ENCODE assay signal across 7 cellular contexts in the genomic region with DNA sequence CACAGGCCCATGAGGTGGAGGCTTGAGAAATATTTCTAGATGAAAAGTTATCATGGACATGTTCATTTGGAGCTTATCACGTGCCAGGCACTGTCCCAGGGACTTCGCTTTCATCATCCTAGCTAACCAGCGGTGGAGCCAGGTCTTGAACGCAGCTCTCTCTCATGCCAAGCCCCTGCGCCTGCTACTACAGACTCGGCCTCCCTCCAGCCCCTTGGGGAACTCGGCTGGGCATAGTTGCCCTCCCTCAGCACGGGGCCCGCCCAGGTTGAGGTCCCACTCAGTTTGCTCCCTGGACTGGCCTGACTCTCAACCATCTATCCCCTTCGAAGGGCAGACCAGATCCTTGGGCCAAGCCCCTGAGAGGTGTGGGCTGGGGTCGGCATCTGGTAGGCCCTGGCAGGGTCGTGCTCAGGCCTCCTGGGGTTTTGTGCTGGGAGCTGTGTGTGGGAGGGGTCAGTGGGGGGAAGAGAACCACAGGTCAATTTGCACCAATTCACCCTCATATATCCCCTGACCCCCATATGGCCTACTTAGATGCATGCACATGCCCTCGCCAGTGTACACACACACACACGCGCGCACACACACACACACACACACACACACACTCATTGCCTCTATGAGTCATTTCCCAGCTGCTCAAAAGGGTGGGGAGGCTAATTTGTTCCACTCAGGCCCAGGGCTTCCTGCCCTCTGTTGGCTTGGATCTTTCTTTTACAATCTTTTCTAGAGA. TPM values are rescaled to one million over a fixed set of nuclear protein-coding genes. Genes with fewer than 3 reads are reported as not detected.
DNase-seq lines count a peak whose midpoint lies in the region; ATAC-seq, FAIRE-seq and TF ChIP-seq lines count a peak whose summit lies in the region.
"Had no signal": no experiment of that assay in that cellular context is flagged by ENCODE, and none has a peak within 500 bp of the region (broad histone marks: within the 10 kb centered on the region; RNA-seq: fewer than 3 reads in every experiment).

No MANE protein-coding gene starts in this region.

- no peak overlapping the region for H2AK5ac ChIP-seq in neuronal stem cell (ENCODE audit: low read depth, low read length)

- no peaks in the 10 kb centered on the region for H4K20me1 ChIP-seq in K562 (replicated peaks; ENCODE audit: control insufficient read depth, insufficient read depth, low read length)

- peak overlapping the region; percentile 38; the same call in 1 of the 2 replicates for H2AFZ ChIP-seq in K562 (ENCODE audit: low read depth, low read length)
- H2AFZ ChIP-seq in neuronal stem cell (ENCODE audit: low read length) = no peak overlapping the region

- no peak for TF ChIP-seq POLR2A in K562 (conservative IDR thresholded peaks at IDR 0.05)

- no peak overlapping the region for H4K8ac ChIP-seq in neuronal stem cell (ENCODE audit: low read depth, low read length)

- H3K23ac ChIP-seq in neuronal stem cell (ENCODE audit: low read depth, low read length, poor library complexity) = peak overlapping the region; percentile 25

- no peaks in the 10 kb centered on the region for H3K79me2 ChIP-seq in K562 (ENCODE audit: control insufficient read depth, insufficient read depth, low read length)

- H3K4me2 ChIP-seq in K562 (ENCODE audit: insufficient read depth, low read length) (no peak overlapping the region), neuronal stem cell (ENCODE audit: insufficient read depth, low read length, poor library complexity, severe bottlenecking) (no peak overlapping the region)

- no peaks in the 10 kb centered on the region for H3K79me1 ChIP-seq in neuronal stem cell (ENCODE audit: low read depth, low read length)

- H3K4me3 ChIP-seq in K562 = no peak overlapping the region
- H3K4me3 ChIP-seq in neuronal stem cell (ENCODE audit: low read length in 2 of 2) = no peak overlapping the region

- H3K4me1 Mint-ChIP-seq in mesothelial cell of epicardium = peaks cover 3% of the 10 kb centered on the region

- intact Hi-C loops in K562 (cut with micrococcal nuclease) = loop anchor here (1.0 kb wide), 1 partner anchor 66 kb away; no protein-coding TSS in a partner anchor

- TF ChIP-seq EP300 in K562 (IDR thresholded peaks at IDR 0.05; ENCODE audit: low read length) = 0 out of 2 replicates have a peak, but pooled peaks have one; percentile 15

- H3K14ac ChIP-seq in neuronal stem cell (ENCODE audit: low read length) = peak overlapping the region; percentile 9

- H3K9me3 Mint-ChIP-seq in mesothelial cell of epicardium = peaks cover 13% of the 10 kb centered on the region

- H2BK12ac ChIP-seq in neuronal stem cell (ENCODE audit: low read length) = no peak overlapping the region

- no peak for TF ChIP-seq RAD21 in K562 (CRISPR knock-in tag; conservative IDR thresholded peaks at IDR 0.05 in 1 of 2, IDR thresholded peaks at IDR 0.05 in 1 of 2)

- 33% methylated on average over 12 of the region's 16 CpGs for WGBS in K562 (ENCODE audit: insufficient coverage, low coverage, missing lambda C conversion rate)
- no CpG with 5 or more reads among the region's 16 CpGs for WGBS in neuronal stem cell (ENCODE audit: extremely low coverage in 2 of 2, insufficient read length in 2 of 2, insufficient replicate concordance in 1 of 2), 2 donors

- POLR2A ChIA-PET in K562 (lab: Yijun Ruan, JAX) = interaction anchor here (0.6 to 1.3 kb wide), 3 partner anchors 9 to 243 kb away, joined by 3 to 4 read pairs (median 3); no protein-coding TSS in a partner anchor

- H3K4me3 Mint-ChIP-seq in mesothelial cell of epicardium = no peak overlapping the region

- H4K91ac ChIP-seq in neuronal stem cell (ENCODE audit: low read depth, low read length, poor library complexity) = no peak overlapping the region

- TF ChIP-seq CTCF in K562 (IDR thresholded peaks at IDR 0.05 in 2 of 3, conservative IDR thresholded peaks at IDR 0.05 in 1 of 3; ENCODE audit: insufficient read depth in 2 of 3, low read depth in 1 of 3, low read length in 3 of 3) (0 out of 6 replicates have a peak, but pooled peaks of 1 of the 3 experiments have one; percentile 11), mesothelial cell of epicardium (IDR thresholded peaks at IDR 0.05; ENCODE audit: unreplicated experiment) (no peak)

- H3K27ac Mint-ChIP-seq in mesothelial cell of epicardium = no peak overlapping the region

- no peak overlapping the region for H3K4ac ChIP-seq in neuronal stem cell (ENCODE audit: low read length)

- DNase-seq in activated CD8-positive, alpha-beta memory T cell treated with anti-CD3 and anti-CD28 coated beads for 24 hours = peak; percentile 75
- no peak for DNase-seq in activated CD8-positive, alpha-beta memory T cell treated with anti-CD3 and anti-CD28 coated beads, Interleukin-2, amount 50 U/mL, for 48 hours
- DNase-seq in K562 (ENCODE audit: extremely low read depth in 1 of 4, low spot score in 3 of 4) (peak in 3 of 4 experiments; percentile 48 to 51 (median 48)), neuronal stem cell (ENCODE audit: low spot score) (no peak), mesothelial cell of epicardium (ENCODE audit: low spot score in 2 of 2, unreplicated experiment in 2 of 2) (no peak)

- H3K36me3 ChIP-seq in K562 (ENCODE audit: control insufficient read depth, insufficient read depth, low read length) (no peaks in the 10 kb centered on the region), neuronal stem cell (replicated peaks in 1 of 2; ENCODE audit: control insufficient read depth in 2 of 2, insufficient read depth in 2 of 2, low read length in 2 of 2) (no peaks in the 10 kb centered on the region)

- H3K18ac ChIP-seq in neuronal stem cell (ENCODE audit: low read length) = peak overlapping the region; percentile 65

- H3K4me1 ChIP-seq in K562 (replicated peaks in 1 of 2; ENCODE audit: control insufficient read depth in 2 of 2, insufficient read depth in 2 of 2, low read length in 2 of 2) (peaks cover 7 to 28% of the 10 kb centered on the region in 2 experiments; a peak in 4 of 5 replicates), neuronal stem cell (ENCODE audit: control insufficient read depth in 2 of 2, insufficient read depth in 1 of 2, low read depth in 1 of 2, low read length in 2 of 2) (peaks cover 0 to 11% of the 10 kb centered on the region in 2 donors)

- H2BK5ac ChIP-seq in neuronal stem cell (ENCODE audit: low read length) = no peak overlapping the region

- FAIRE-seq in K562 (lab: Jason Lieb, UNC) = peak; percentile 69
- FAIRE-seq: G401.6 had no signal

- no peak overlapping the region for H3K9ac ChIP-seq in K562 (ENCODE audit: insufficient read depth in 1 of 2, low read depth in 2 of 2, low read length in 2 of 2)
- H3K9ac ChIP-seq in neuronal stem cell (ENCODE audit: low read depth, low read length, poor library complexity) = no peak overlapping the region

- CTCF ChIA-PET in K562 (lab: Yijun Ruan, JAX; ENCODE audit: low intra/inter-chr PET ratio) = no interaction called here

- BruUV-seq in K562 (replicated peaks; lab: Mats Ljungman, UMichigan) = no TSS peak

- H3K27me3 ChIP-seq in K562 (ENCODE audit: control insufficient read depth in 2 of 2, insufficient read depth in 2 of 2, low read length in 2 of 2) (peaks cover 0 to 6% of the 10 kb centered on the region in 2 experiments; a peak in 2 of 5 replicates), neuronal stem cell (ENCODE audit: control insufficient read depth in 3 of 3, insufficient read depth in 3 of 3, low read depth in 1 of 3, low read length in 3 of 3) (peaks cover 0 to 13% (median 0%) of the 10 kb centered on the region in 3 experiments)

- no peaks in the 10 kb centered on the region for H3K9me1 ChIP-seq in K562 (ENCODE audit: control insufficient read depth, insufficient read depth, low read length)

- peak; percentile 71 for ATAC-seq in K562
- ATAC-seq in HG02588 (IDR thresholded peaks at IDR 0.05; ENCODE audit: unreplicated experiment) = no peak

- H3K27ac ChIP-seq in K562 (ENCODE audit: extremely low read depth, low read depth, low read length) (no peak overlapping the region), neuronal stem cell (replicated peaks; ENCODE audit: low read length) (no peak overlapping the region)

- peaks cover under 1% of the 10 kb centered on the region for H3K27me3 Mint-ChIP-seq in mesothelial cell of epicardium (ENCODE audit: low read depth)

- in situ Hi-C loops in K562 (cut with MboI) = no loop called here

- peaks cover 1% of the 10 kb centered on the region for H3K36me3 Mint-ChIP-seq in mesothelial cell of epicardium

- H3K9me3 ChIP-seq in K562 (replicated peaks; ENCODE audit: control insufficient read depth, insufficient read depth, low read depth, low read length) (no peaks in the 10 kb centered on the region; the same call in none of the 2 replicates), neuronal stem cell (replicated peaks in 1 of 2; ENCODE audit: control insufficient read depth in 2 of 2, insufficient read depth in 1 of 2, low read depth in 1 of 2, low read length in 2 of 2) (peaks cover 3 to 5% of the 10 kb centered on the region in 2 donors)

- H2BK120ac ChIP-seq in neuronal stem cell (ENCODE audit: low read depth, low read length) = no peak overlapping the region

- H2BK15ac ChIP-seq in neuronal stem cell (ENCODE audit: low read length) = no peak overlapping the region

RNA-seq across cellular contexts. Expression of gene SCN4A, which starts 12.1 kb away (rescaled TPM):
- 2.2 and 9.7 TPM in 2 replicates for total RNA-seq in K562 (2011; cell fraction: chromatin; rRNA removed; ENCODE audit: low replicate concordance)
- 4.7 and 5.7 TPM in 2 replicates for total RNA-seq in K562 (2011; cell fraction: nucleolus; rRNA removed)
- 2.8 and 3.1 TPM in 2 replicates for total RNA-seq in K562 (2011; cell fraction: nucleoplasm; rRNA removed)
- total RNA-seq in K562 (2014; rRNA removed) = 1.6 and 1.8 TPM in 2 replicates
- total RNA-seq in K562 (2014; rRNA removed; fragmentation: Illumina TruSeq; extraction: Trizol) = 0.73 and 1.4 TPM in 2 replicates
- total RNA-seq in K562 (2015; rRNA removed; fragmentation: Illumina TruSeq; extraction: Trizol) = 0.08 and 0.29 TPM in 2 replicates
- 1.1 and 1.4 TPM in 2 replicates for total RNA-seq in K562 (2021)
- 0.50 and 0.60 TPM in 2 replicates for polyA plus RNA-seq in K562 (2011; rRNA removed)
- polyA plus RNA-seq in K562 (2011; cell fraction: cytosol; rRNA removed) = 0.21 and 0.37 TPM in 2 replicates
- polyA plus RNA-seq in K562 (2011; cell fraction: nucleus; rRNA removed) = 0.91 and 1.9 TPM in 2 replicates
- polyA plus RNA-seq in K562 (2012) = 0.78 and 3.2 TPM in 2 replicates
- 1.9 and 4.6 TPM in 2 replicates for polyA plus RNA-seq in K562 (2014; fragmentation: Illumina TruSeq; extraction: Trizol)
- 1 to 10 TPM; 1.7 to 2.6 TPM for polyA plus RNA-seq in K562 (2014; fragmentation: Nextera tagmentation; extraction: Ambion mirVana)
- 0.54 and 2.1 TPM in 2 replicates for polyA plus RNA-seq in K562 (2014; rRNA removed)
- 1.5 and 2.6 TPM in 2 replicates for polyA minus RNA-seq in K562 (2011; rRNA and poly(A)+ RNA removed)
- polyA minus RNA-seq in K562 (2011; cell fraction: cytosol; rRNA and poly(A)+ RNA removed) = not detected in 2 replicates
- 3.4 and 4.6 TPM in 2 replicates for polyA minus RNA-seq in K562 (2011; cell fraction: nucleus; rRNA and poly(A)+ RNA removed)
- 3.9 TPM for polyA plus RNA-seq in neuronal stem cell (2013, experiment 1 of 2)
- polyA plus RNA-seq in neuronal stem cell (2013, experiment 2 of 2) = 3.8 TPM
- total RNA-seq in mesothelial cell of epicardium = 0.14 to 0.60 TPM (median 0.51 TPM) in 3 replicates

RNA-seq across cellular contexts. Expression of gene PRR29, which starts 13.3 kb away (rescaled TPM):
- 0.42 and 1.0 TPM in 2 replicates for total RNA-seq in K562 (2011; cell fraction: chromatin; rRNA removed; ENCODE audit: low replicate concordance)
- total RNA-seq in K562 (2011; cell fraction: nucleolus; rRNA removed) = 0.26 and 0.67 TPM in 2 replicates
- total RNA-seq in K562 (2011; cell fraction: nucleoplasm; rRNA removed) = 0.22 TPM in 1 of 2 replicates, not detected in the other
- not detected in 2 replicates for total RNA-seq in K562 (2014; rRNA removed)
- not detected in 2 replicates for total RNA-seq in K562 (2014; rRNA removed; fragmentation: Illumina TruSeq; extraction: Trizol)
- not detected in 2 replicates for total RNA-seq in K562 (2015; rRNA removed; fragmentation: Illumina TruSeq; extraction: Trizol)
- total RNA-seq in K562 (2021) = 0.04 TPM in 1 of 2 replicates, not detected in the other
- not detected in 2 replicates for polyA plus RNA-seq in K562 (2011; rRNA removed)
- polyA plus RNA-seq in K562 (2011; cell fraction: cytosol; rRNA removed) = 0.12 TPM in 1 of 2 replicates, not detected in the other
- 0.18 and 0.55 TPM in 2 replicates for polyA plus RNA-seq in K562 (2011; cell fraction: nucleus; rRNA removed)
- polyA plus RNA-seq in K562 (2012) = 2.3 and 2.6 TPM in 2 replicates
- 0.10 and 0.18 TPM in 2 replicates for polyA plus RNA-seq in K562 (2014; fragmentation: Illumina TruSeq; extraction: Trizol)
- under 1 TPM; 0.08 to 0.20 TPM for polyA plus RNA-seq in K562 (2014; fragmentation: Nextera tagmentation; extraction: Ambion mirVana)
- polyA plus RNA-seq in K562 (2014; rRNA removed) = 0.11 and 0.58 TPM in 2 replicates
- polyA minus RNA-seq in K562 (2011; rRNA and poly(A)+ RNA removed) = not detected in 2 replicates
- not detected in 2 replicates for polyA minus RNA-seq in K562 (2011; cell fraction: cytosol; rRNA and poly(A)+ RNA removed)
- polyA minus RNA-seq in K562 (2011; cell fraction: nucleus; rRNA and poly(A)+ RNA removed) = 0.27 and 0.44 TPM in 2 replicates
- 0.43 TPM for polyA plus RNA-seq in neuronal stem cell (2013, experiment 1 of 2)
- 0.57 TPM for polyA plus RNA-seq in neuronal stem cell (2013, experiment 2 of 2)
- 1.9 to 2.0 TPM (median 2.0 TPM) in 3 replicates for total RNA-seq in mesothelial cell of epicardium

RNA-seq across cellular contexts. Expression of gene ICAM2, which starts 35.6 kb away (rescaled TPM):
- total RNA-seq in K562 (2011; cell fraction: chromatin; rRNA removed; ENCODE audit: low replicate concordance) = 34.7 and 120 TPM in 2 replicates
- total RNA-seq in K562 (2011; cell fraction: nucleolus; rRNA removed) = 149 and 167 TPM in 2 replicates
- 100 and 105 TPM in 2 replicates for total RNA-seq in K562 (2011; cell fraction: nucleoplasm; rRNA removed)
- total RNA-seq in K562 (2014; rRNA removed) (56.9 and 85.3 TPM in 2 replicates), K562 (2014; rRNA removed; fragmentation: Illumina TruSeq; extraction: Trizol) (28.3 and 42.2 TPM in 2 replicates), K562 (2015; rRNA removed; fragmentation: Illumina TruSeq; extraction: Trizol) (59.0 and 60.6 TPM in 2 replicates), K562 (2021) (60.6 and 65.4 TPM in 2 replicates), mesothelial cell of epicardium (0.22 TPM in 1 of 3 replicates, not detected in the others)
- polyA plus RNA-seq in K562 (2011; rRNA removed) (51.0 and 64.1 TPM in 2 replicates), K562 (2014; fragmentation: Illumina TruSeq; extraction: Trizol) (89.4 and 91.6 TPM in 2 replicates), K562 (2014; fragmentation: Nextera tagmentation; extraction: Ambion mirVana) (10 to 100 TPM; 37.9 to 68.1 TPM), K562 (2014; rRNA removed) (70.5 and 78.0 TPM in 2 replicates)
- 80.3 and 166 TPM in 2 replicates for polyA plus RNA-seq in K562 (2011; cell fraction: cytosol; rRNA removed)
- 42.4 and 69.3 TPM in 2 replicates for polyA plus RNA-seq in K562 (2011; cell fraction: nucleus; rRNA removed)
- 53.4 and 87.2 TPM in 2 replicates for polyA plus RNA-seq in K562 (2012)
- 33.3 and 54.4 TPM in 2 replicates for polyA minus RNA-seq in K562 (2011; rRNA and poly(A)+ RNA removed)
- polyA minus RNA-seq in K562 (2011; cell fraction: cytosol; rRNA and poly(A)+ RNA removed) = 23.3 and 26.8 TPM in 2 replicates
- 50.1 and 59.2 TPM in 2 replicates for polyA minus RNA-seq in K562 (2011; cell fraction: nucleus; rRNA and poly(A)+ RNA removed)
- polyA plus RNA-seq in neuronal stem cell (2013, experiment 1 of 2) = 0.10 TPM
- not detected for polyA plus RNA-seq in neuronal stem cell (2013, experiment 2 of 2)

RNA-seq across cellular contexts. Expression of gene CD79B, which starts 52.7 kb away (rescaled TPM):
- not detected in 2 replicates for total RNA-seq in K562 (2011; cell fraction: chromatin; rRNA removed; ENCODE audit: low replicate concordance)
- total RNA-seq in K562 (2011; cell fraction: nucleolus; rRNA removed) = not detected in 2 replicates
- 0.59 TPM in 1 of 2 replicates, not detected in the other for total RNA-seq in K562 (2011; cell fraction: nucleoplasm; rRNA removed)
- total RNA-seq in K562 (2014; rRNA removed) = not detected in 2 replicates
- total RNA-seq in K562 (2014; rRNA removed; fragmentation: Illumina TruSeq; extraction: Trizol) = 0.44 TPM in 1 of 2 replicates, not detected in the other
- not detected in 2 replicates for total RNA-seq in K562 (2015; rRNA removed; fragmentation: Illumina TruSeq; extraction: Trizol)
- total RNA-seq in K562 (2021) = 0.38 and 0.62 TPM in 2 replicates
- 0.34 and 0.50 TPM in 2 replicates for polyA plus RNA-seq in K562 (2011; rRNA removed)
- polyA plus RNA-seq in K562 (2011; cell fraction: cytosol; rRNA removed) = 0.36 and 0.80 TPM in 2 replicates
- polyA plus RNA-seq in K562 (2011; cell fraction: nucleus; rRNA removed) = 0.38 and 0.46 TPM in 2 replicates
- 0.86 and 0.99 TPM in 2 replicates for polyA plus RNA-seq in K562 (2012)
- polyA plus RNA-seq in K562 (2014; fragmentation: Illumina TruSeq; extraction: Trizol) = 0.12 and 0.39 TPM in 2 replicates
- under 1 TPM; 0.15 to 0.18 TPM for polyA plus RNA-seq in K562 (2014; fragmentation: Nextera tagmentation; extraction: Ambion mirVana)
- 0.57 TPM in 1 of 2 replicates, not detected in the other for polyA plus RNA-seq in K562 (2014; rRNA removed)
- not detected in 2 replicates for polyA minus RNA-seq in K562 (2011; rRNA and poly(A)+ RNA removed)
- not detected in 2 replicates for polyA minus RNA-seq in K562 (2011; cell fraction: cytosol; rRNA and poly(A)+ RNA removed)
- polyA minus RNA-seq in K562 (2011; cell fraction: nucleus; rRNA and poly(A)+ RNA removed) = not detected in 2 replicates
- 0.71 TPM for polyA plus RNA-seq in neuronal stem cell (2013, experiment 1 of 2)
- polyA plus RNA-seq in neuronal stem cell (2013, experiment 2 of 2) = 0.79 TPM
- total RNA-seq in mesothelial cell of epicardium = not detected in 3 replicates

Comparison
In these comparisons a context has a peak if more than half of its experiments do, and no peak if none do; other contexts are left out.
1. DNase-seq: peak in activated CD8-positive, alpha-beta memory T cell treated with anti-CD3 and anti-CD28 coated beads for 24 hours (single experiment) and K562 (3 of 4); none in activated CD8-positive, alpha-beta memory T cell treated with anti-CD3 and anti-CD28 coated beads, Interleukin-2, amount 50 U/mL, for 48 hours (single experiment), neuronal stem cell (single experiment) and mesothelial cell of epicardium (0 of 2).
2. RNA of gene ICAM2, which starts 35.6 kb away (total RNA-seq): 28.3 to 167 TPM in K562; 0.22 TPM in mesothelial cell of epicardium; every median in the first group is over 10 times any median in the second.